ENCODE assay signal across 8 cellular contexts in genomic region chr7:5665106-5666025, GRCh38.
DNase-seq lines count a peak whose midpoint lies in the region; ATAC-seq, FAIRE-seq and TF ChIP-seq lines count a peak whose summit lies in the region.

No MANE protein-coding gene starts in this region.

- TF ChIP-seq POLR2A in thyroid gland (IDR thresholded peaks at IDR 0.05): no peak

- H3K4me1 Mint-ChIP-seq in activated T-helper 2 cell treated with anti-CD3 and anti-CD28 coated beads, Interferon-gamma antibody, Interleukin-2, Interleukin-4, amounts not matched to agents 10 μg/mL and 5 μg/mL and 100 μg/mL, durations not matched to agents 14 hours and 24 hours and 36 hours (ENCODE audit: low read depth): peaks cover 24% of the 10 kb centered on the region

- H3K27ac Mint-ChIP-seq in activated T-helper 2 cell treated with anti-CD3 and anti-CD28 coated beads, Interferon-gamma antibody, Interleukin-2, Interleukin-4, amounts not matched to agents 10 μg/mL and 5 μg/mL and 100 μg/mL, durations not matched to agents 14 hours and 24 hours and 36 hours: no peak overlapping the region

- no peaks in the 10 kb centered on the region for H3K9me3 ChIP-seq in thyroid gland

- no peak overlapping the region for H3K4me3 ChIP-seq in LNCaP clone FGC (ENCODE audit: low read depth, low read length)
- H3K4me3 ChIP-seq in foreskin fibroblast (ENCODE audit: low read depth in 1 of 2, low read length in 2 of 2): no peak overlapping the region
- no peak overlapping the region for H3K4me3 ChIP-seq in thyroid gland (replicated peaks in 1 of 3)

- intact Hi-C loops in activated T-helper 2 cell treated with anti-CD3 and anti-CD28 coated beads, Interferon-gamma antibody, Interleukin-2, Interleukin-4, amounts not matched to agents 10 μg/mL and 5 μg/mL and 100 μg/mL, durations not matched to agents 14 hours and 24 hours and 36 hours (cut with micrococcal nuclease): loop anchor here (1.0 kb wide), 1 partner anchor 39 kb away; no protein-coding TSS in a partner anchor
- intact Hi-C loops in thyroid gland (cut with DNase I): no loop called here

- H3K4me3 Mint-ChIP-seq in activated T-helper 2 cell treated with anti-CD3 and anti-CD28 coated beads, Interferon-gamma antibody, Interleukin-2, Interleukin-4, amounts not matched to agents 10 μg/mL and 5 μg/mL and 100 μg/mL, durations not matched to agents 14 hours and 24 hours and 36 hours (ENCODE audit: low read depth): no peak overlapping the region

- no peak overlapping the region for H3K27ac ChIP-seq in thyroid gland

- peaks cover 37% of the 10 kb centered on the region for H3K36me3 Mint-ChIP-seq in activated T-helper 2 cell treated with anti-CD3 and anti-CD28 coated beads, Interferon-gamma antibody, Interleukin-2, Interleukin-4, amounts not matched to agents 10 μg/mL and 5 μg/mL and 100 μg/mL, durations not matched to agents 14 hours and 24 hours and 36 hours (ENCODE audit: low read depth)

- no peaks in the 10 kb centered on the region for H3K27me3 Mint-ChIP-seq in activated T-helper 2 cell treated with anti-CD3 and anti-CD28 coated beads, Interferon-gamma antibody, Interleukin-2, Interleukin-4, amounts not matched to agents 10 μg/mL and 5 μg/mL and 100 μg/mL, durations not matched to agents 14 hours and 24 hours and 36 hours (ENCODE audit: low read depth)

- TF ChIP-seq CTCF in LNCaP clone FGC (IDR thresholded peaks at IDR 0.05; ENCODE audit: control insufficient read depth, extremely low read depth, insufficient read depth) (peak; percentile 83), foreskin fibroblast (IDR thresholded peaks at IDR 0.05; ENCODE audit: low read depth, low read length) (peak; percentile 80), thyroid gland (IDR thresholded peaks at IDR 0.05) (peak; percentile 72 to 99 (median 86))

- WGBS in thyroid gland, 2 donors: 69 to 71% methylated on average over 18 of the region's 18 CpGs

- H3K4me1 ChIP-seq in thyroid gland: no peaks in the 10 kb centered on the region

- peak; percentile 62 for FAIRE-seq in RCC 7860 (lab: Jason Lieb, UNC)

- DNase-seq in ELF-1 (ENCODE audit: low read depth, low spot score) (peak; percentile 91), LNCaP clone FGC (ENCODE audit: low read depth) (peak; percentile 30), RCC 7860 (ENCODE audit: low spot score) (peak; percentile 71), foreskin fibroblast (peak; percentile 64 to 90), nucleus accumbens (lab: John Stamatoyannopoulos, UW) (peak in 48 of 56 donors; percentile 15 to 90 (median 58)), thyroid gland (peak; percentile 77 to 82)
- DNase-seq in activated T-helper 2 cell treated with anti-CD3 and anti-CD28 coated beads, Interferon-gamma antibody, Interleukin-2, Interleukin-4, amounts not matched to agents 10 μg/mL and 5 μg/mL and 100 μg/mL, durations not matched to agents 14 hours and 24 hours and 36 hours (ENCODE audit: low spot score): peak; percentile 48

- ATAC-seq in GM19023 (IDR thresholded peaks at IDR 0.05; ENCODE audit: unreplicated experiment): no peak

- H3K36me3 ChIP-seq in thyroid gland: no peaks in the 10 kb centered on the region

- no peaks in the 10 kb centered on the region for H3K27me3 ChIP-seq in thyroid gland

- no peaks in the 10 kb centered on the region for H3K9me3 Mint-ChIP-seq in activated T-helper 2 cell treated with anti-CD3 and anti-CD28 coated beads, Interferon-gamma antibody, Interleukin-2, Interleukin-4, amounts not matched to agents 10 μg/mL and 5 μg/mL and 100 μg/mL, durations not matched to agents 14 hours and 24 hours and 36 hours

Comparison
In these comparisons a context has a peak if more than half of its experiments do, and no peak if none do; other contexts are left out.
1. DNase-seq: peak in every context shown above with its lines; median percentile 91 in ELF-1; 80 in thyroid gland; 77 in foreskin fibroblast; 71 in RCC 7860; 58 in nucleus accumbens; 48 in activated T-helper 2 cell treated with anti-CD3 and anti-CD28 coated beads, Interferon-gamma antibody, Interleukin-2, Interleukin-4, amounts not matched to agents 10 μg/mL and 5 μg/mL and 100 μg/mL, durations not matched to agents 14 hours and 24 hours and 36 hours; 30 in LNCaP clone FGC.